Comparison of ENCODE assay signal across 7 cellular contexts in the genomic region with DNA sequence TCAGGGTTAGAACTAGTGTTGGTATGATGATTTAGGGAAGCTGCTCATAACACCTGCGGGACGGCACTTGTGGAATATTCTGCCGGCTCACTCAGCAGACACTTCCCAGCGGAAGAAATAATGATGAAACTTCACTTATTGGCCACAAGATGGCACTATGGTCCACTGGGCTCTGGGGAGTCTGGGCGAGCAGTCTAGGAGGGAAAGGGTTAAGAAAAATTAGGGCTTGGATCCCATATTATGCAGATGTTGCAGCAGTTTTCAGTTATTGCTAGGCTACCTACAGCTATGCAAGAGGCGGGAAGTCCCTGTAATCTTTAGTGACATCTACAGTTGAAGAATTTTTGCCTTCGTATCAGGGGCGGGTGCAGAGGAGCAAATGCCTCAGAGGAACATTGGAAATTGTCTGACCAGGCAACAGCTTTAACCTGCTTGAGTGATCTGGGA.
DNase-seq lines count a peak whose midpoint lies in the region; ATAC-seq and TF ChIP-seq lines count a peak whose summit lies in the region.

No MANE protein-coding gene starts in this region.

- no TSS peak for BruUV-seq in IMR-90 (replicated peaks; lab: Mats Ljungman, UMichigan)

- H3K9me1 ChIP-seq in IMR-90 (ENCODE audit: insufficient read depth, low read length) = peaks cover 3% of the 10 kb centered on the region; the same call in 1 of the 2 replicates

- no peak overlapping the region for H3K56ac ChIP-seq in IMR-90 (ENCODE audit: extremely low read depth, insufficient read depth, low read length)

- H4K5ac ChIP-seq in IMR-90 (ENCODE audit: low read depth, low read length) = no peak overlapping the region

- in situ Hi-C loops in IMR-90 (cut with MboI; ENCODE audit: low sequenced_read_pairs) = no loop called here

- no peaks in the 10 kb centered on the region for H3K36me3 Mint-ChIP-seq in activated T-helper 1 cell treated with anti-CD3 and anti-CD28 coated beads, Interleukin-12 subunit alpha, Interleukin-12 subunit beta, Interleukin-2, Interleukin-4 antibody, amounts not matched to agents 30 ng/mL and 10 ng/mL and 1 ng/mL, durations not matched to agents 14 hours and 24 hours and 36 hours (ENCODE audit: low read depth)
- H3K36me3 Mint-ChIP-seq in stimulated activated effector memory CD8-positive, alpha-beta T cell treated with anti-CD3 and anti-CD28 coated beads, Interleukin-12 subunit alpha, Interleukin-12 subunit beta, amount 100 ng/mL, for 72 hours = no peaks in the 10 kb centered on the region

- H4K91ac ChIP-seq in IMR-90 (ENCODE audit: insufficient read depth, low read depth, low read length) = no peak overlapping the region

- peak; percentile 68 for TF ChIP-seq CTCF in IMR-90 (conservative IDR thresholded peaks at IDR 0.05; ENCODE audit: low read depth, low read length)
- peak; percentile 42 to 73 (median 63) for TF ChIP-seq CTCF in heart right ventricle (IDR thresholded peaks at IDR 0.05)

- no peak overlapping the region for H2BK120ac ChIP-seq in IMR-90 (ENCODE audit: low read depth, low read length)

- no peak overlapping the region for H3K27ac Mint-ChIP-seq in activated T-helper 1 cell treated with anti-CD3 and anti-CD28 coated beads, Interleukin-12 subunit alpha, Interleukin-12 subunit beta, Interleukin-2, Interleukin-4 antibody, amounts not matched to agents 30 ng/mL and 10 ng/mL and 1 ng/mL, durations not matched to agents 14 hours and 24 hours and 36 hours
- no peak overlapping the region for H3K27ac Mint-ChIP-seq in stimulated activated effector memory CD8-positive, alpha-beta T cell treated with anti-CD3 and anti-CD28 coated beads, Interleukin-12 subunit alpha, Interleukin-12 subunit beta, amount 100 ng/mL, for 72 hours

- no peak for TF ChIP-seq POLR2A in IMR-90 (IDR thresholded peaks at IDR 0.05; ENCODE audit: low read depth, low read length)

- H3K79me1 ChIP-seq in IMR-90 (ENCODE audit: low read depth in 1 of 2, low read length in 2 of 2) = no peaks in the 10 kb centered on the region

- intact Hi-C loops in IMR-90 (cut with micrococcal nuclease) = loop anchor here (1.0 kb wide), 1 partner anchor 287 kb away; no protein-coding TSS in a partner anchor
- intact Hi-C loops in activated T-helper 1 cell treated with anti-CD3 and anti-CD28 coated beads, Interleukin-12 subunit alpha, Interleukin-12 subunit beta, Interleukin-2, Interleukin-4 antibody, amounts not matched to agents 30 ng/mL and 10 ng/mL and 1 ng/mL, durations not matched to agents 14 hours and 24 hours and 36 hours (cut with micrococcal nuclease) = loop anchor here (5.0 kb wide), 2 partner anchors 39 to 311 kb away; no protein-coding TSS in a partner anchor
- intact Hi-C loops in heart right ventricle (cut with DNase I) = no loop called here

- no peak overlapping the region for H2BK20ac ChIP-seq in IMR-90 (ENCODE audit: low read depth, low read length)

- no peak overlapping the region for H3K18ac ChIP-seq in IMR-90 (ENCODE audit: low read depth, low read length)

- ATAC-seq in GM19395 (IDR thresholded peaks at IDR 0.05; ENCODE audit: unreplicated experiment) (peak; percentile 77), IMR-90 (ENCODE audit: low read depth) (peak; percentile 50), heart right ventricle (peak in 4 of 8 donors; percentile 29 to 58 (median 50))
- ATAC-seq in stimulated activated effector memory CD8-positive, alpha-beta T cell treated with anti-CD3 and anti-CD28 coated beads, Interleukin-12 subunit alpha, Interleukin-12 subunit beta, amount 100 ng/mL, for 72 hours = peak; percentile 39

- no peak overlapping the region for H3K4ac ChIP-seq in IMR-90 (ENCODE audit: low read depth, low read length)

- H3K4me1 ChIP-seq in IMR-90 (ENCODE audit: control insufficient read depth, insufficient read depth, low read length) (peaks cover 8% of the 10 kb centered on the region), heart right ventricle (peaks cover 0 to 13% (median 0%) of the 10 kb centered on the region in 9 donors)

- CTCF ChIA-PET in IMR-90 (lab: Yijun Ruan, JAX) = interaction anchor here (1.8 to 3.1 kb wide), 5 partner anchors 11 to 287 kb away, joined by 5 to 15 read pairs (median 8); no protein-coding TSS in a partner anchor

- dilution Hi-C loops in IMR-90 (cut with HindIII; ENCODE audit: low sequenced_read_pairs, unreplicated experiment) = no loop called here

- H3K4me3 ChIP-seq in IMR-90 (ENCODE audit: insufficient read depth, low read depth, low read length) (no peak overlapping the region), heart right ventricle (no peak overlapping the region)

- H3K9me3 ChIP-seq in IMR-90 (ENCODE audit: control insufficient read depth, insufficient read depth, low read length) (no peaks in the 10 kb centered on the region), heart right ventricle (no peaks in the 10 kb centered on the region)

- H3K4me1 Mint-ChIP-seq in activated T-helper 1 cell treated with anti-CD3 and anti-CD28 coated beads, Interleukin-12 subunit alpha, Interleukin-12 subunit beta, Interleukin-2, Interleukin-4 antibody, amounts not matched to agents 30 ng/mL and 10 ng/mL and 1 ng/mL, durations not matched to agents 14 hours and 24 hours and 36 hours (ENCODE audit: low read depth) = peaks cover 31% of the 10 kb centered on the region
- peaks cover 4% of the 10 kb centered on the region for H3K4me1 Mint-ChIP-seq in stimulated activated effector memory CD8-positive, alpha-beta T cell treated with anti-CD3 and anti-CD28 coated beads, Interleukin-12 subunit alpha, Interleukin-12 subunit beta, amount 100 ng/mL, for 72 hours

- no peaks in the 10 kb centered on the region for H3K9me3 Mint-ChIP-seq in activated T-helper 1 cell treated with anti-CD3 and anti-CD28 coated beads, Interleukin-12 subunit alpha, Interleukin-12 subunit beta, Interleukin-2, Interleukin-4 antibody, amounts not matched to agents 30 ng/mL and 10 ng/mL and 1 ng/mL, durations not matched to agents 14 hours and 24 hours and 36 hours
- no peaks in the 10 kb centered on the region for H3K9me3 Mint-ChIP-seq in stimulated activated effector memory CD8-positive, alpha-beta T cell treated with anti-CD3 and anti-CD28 coated beads, Interleukin-12 subunit alpha, Interleukin-12 subunit beta, amount 100 ng/mL, for 72 hours

- H2BK5ac ChIP-seq in IMR-90 (ENCODE audit: low read depth, low read length, poor library complexity, severe bottlenecking) = no peak overlapping the region

- H2BK15ac ChIP-seq in IMR-90 (ENCODE audit: low read depth, low read length) = no peak overlapping the region

- 13% methylated on average over 7 of the region's 8 CpGs; no CpG with 5 or more reads in 1 of the 2 experiments for WGBS in IMR-90 (ENCODE audit: extremely low coverage in 2 of 2, insufficient read length in 1 of 2), 2 experiments
- 14 to 16% methylated on average over 8 of the region's 8 CpGs for WGBS in heart right ventricle, 2 donors

- H3K27me3 ChIP-seq in IMR-90 (ENCODE audit: control insufficient read depth, insufficient read depth, low read length) (0 out of 2 replicates have a peak, but pooled peaks cover 1% of the 10 kb centered on the region), heart right ventricle (peaks cover 0 to 30% (median 14%) of the 10 kb centered on the region in 7 donors)

- POLR2A ChIA-PET in IMR-90 (lab: Charles Lee; ENCODE audit: unreplicated experiment) = no interaction called here

- H2AK9ac ChIP-seq in IMR-90 (replicated peaks; ENCODE audit: low read depth, low read length, poor library complexity) = no peak overlapping the region

- peak overlapping the region; percentile 46; the same call in 1 of the 2 replicates for H3K4me2 ChIP-seq in IMR-90 (ENCODE audit: low read depth, low read length)

- peaks cover 7% of the 10 kb centered on the region for H3K27me3 Mint-ChIP-seq in activated T-helper 1 cell treated with anti-CD3 and anti-CD28 coated beads, Interleukin-12 subunit alpha, Interleukin-12 subunit beta, Interleukin-2, Interleukin-4 antibody, amounts not matched to agents 30 ng/mL and 10 ng/mL and 1 ng/mL, durations not matched to agents 14 hours and 24 hours and 36 hours (ENCODE audit: insufficient read depth)

- no peak overlapping the region for H3K14ac ChIP-seq in IMR-90 (replicated peaks; ENCODE audit: low read depth, low read length)

- no peak overlapping the region for H3K27ac ChIP-seq in IMR-90 (ENCODE audit: insufficient read depth, low read length)
- no peak overlapping the region for H3K27ac ChIP-seq in heart right ventricle

- no peak overlapping the region for H2AFZ ChIP-seq in IMR-90 (replicated peaks; ENCODE audit: low read length, poor library complexity)

- H3K36me3 ChIP-seq in IMR-90 (ENCODE audit: control insufficient read depth, insufficient read depth, low read length) (no peaks in the 10 kb centered on the region), heart right ventricle (no peaks in the 10 kb centered on the region)

- no peak overlapping the region for H2AK5ac ChIP-seq in IMR-90 (ENCODE audit: low read depth, low read length)

- H4K8ac ChIP-seq in IMR-90 (ENCODE audit: low read depth in 2 of 2, low read length in 2 of 2) = no peak overlapping the region

- H3K9ac ChIP-seq in IMR-90 (ENCODE audit: low read depth, low read length) = no peak overlapping the region

- peak; percentile 53 for TF ChIP-seq RAD21 in IMR-90 (IDR thresholded peaks at IDR 0.05; ENCODE audit: low read length)

- H4K20me1 ChIP-seq in IMR-90 (ENCODE audit: insufficient read depth, low read length) = no peaks in the 10 kb centered on the region

- H3K4me3 Mint-ChIP-seq in activated T-helper 1 cell treated with anti-CD3 and anti-CD28 coated beads, Interleukin-12 subunit alpha, Interleukin-12 subunit beta, Interleukin-2, Interleukin-4 antibody, amounts not matched to agents 30 ng/mL and 10 ng/mL and 1 ng/mL, durations not matched to agents 14 hours and 24 hours and 36 hours = peak overlapping the region; percentile 32
- no peak overlapping the region for H3K4me3 Mint-ChIP-seq in stimulated activated effector memory CD8-positive, alpha-beta T cell treated with anti-CD3 and anti-CD28 coated beads, Interleukin-12 subunit alpha, Interleukin-12 subunit beta, amount 100 ng/mL, for 72 hours

- DNase-seq in EL (peak; percentile 54), IMR-90 (peak; percentile 54), heart right ventricle (no peak)
- no peak for DNase-seq in activated T-helper 1 cell treated with anti-CD3 and anti-CD28 coated beads, Interleukin-12 subunit alpha, Interleukin-12 subunit beta, Interleukin-2, Interleukin-4 antibody, amounts not matched to agents 30 ng/mL and 10 ng/mL and 1 ng/mL, durations not matched to agents 14 hours and 24 hours and 36 hours (ENCODE audit: low spot score)
- DNase-seq in stimulated activated effector memory CD8-positive, alpha-beta T cell treated with anti-CD3 and anti-CD28 coated beads, Interleukin-12 subunit alpha, Interleukin-12 subunit beta, amount 100 ng/mL, for 72 hours (ENCODE audit: low spot score in 2 of 2) = no peak
- DNase-seq in stimulated activated CD4-positive, alpha-beta T cell treated with anti-CD3 and anti-CD28 coated beads, Interleukin-1b, Interleukin-23, amount 100 ng/mL, for 48 hours = no peak

- no peak overlapping the region for H3K23ac ChIP-seq in IMR-90 (ENCODE audit: low read depth, low read length)

TF ChIP-seq in IMR-90, 13 proteins besides CTCF, POLR2A, EP300 and RAD21 (continues in another document):
- TF ChIP-seq RCOR1 (IDR thresholded peaks at IDR 0.05; ENCODE audit: insufficient replicate concordance, low read length) = no peak

Comparison
In these comparisons a context has a peak if more than half of its experiments do, and no peak if none do; other contexts are left out.
1. DNase-seq: peak in EL (single experiment) and IMR-90 (single experiment); none in activated T-helper 1 cell treated with anti-CD3 and anti-CD28 coated beads, Interleukin-12 subunit alpha, Interleukin-12 subunit beta, Interleukin-2, Interleukin-4 antibody, amounts not matched to agents 30 ng/mL and 10 ng/mL and 1 ng/mL, durations not matched to agents 14 hours and 24 hours and 36 hours (single experiment), heart right ventricle (0 of 2), stimulated activated effector memory CD8-positive, alpha-beta T cell treated with anti-CD3 and anti-CD28 coated beads, Interleukin-12 subunit alpha, Interleukin-12 subunit beta, amount 100 ng/mL, for 72 hours (0 of 2) and stimulated activated CD4-positive, alpha-beta T cell treated with anti-CD3 and anti-CD28 coated beads, Interleukin-1b, Interleukin-23, amount 100 ng/mL, for 48 hours (single experiment).
2. intact Hi-C loops: an anchor here in IMR-90 (1.0 kb wide) and activated T-helper 1 cell treated with anti-CD3 and anti-CD28 coated beads, Interleukin-12 subunit alpha, Interleukin-12 subunit beta, Interleukin-2, Interleukin-4 antibody, amounts not matched to agents 30 ng/mL and 10 ng/mL and 1 ng/mL, durations not matched to agents 14 hours and 24 hours and 36 hours (5.0 kb wide); none called in heart right ventricle.